23 cellular contexts compared by ENCODE assay signal in the genomic region with DNA sequence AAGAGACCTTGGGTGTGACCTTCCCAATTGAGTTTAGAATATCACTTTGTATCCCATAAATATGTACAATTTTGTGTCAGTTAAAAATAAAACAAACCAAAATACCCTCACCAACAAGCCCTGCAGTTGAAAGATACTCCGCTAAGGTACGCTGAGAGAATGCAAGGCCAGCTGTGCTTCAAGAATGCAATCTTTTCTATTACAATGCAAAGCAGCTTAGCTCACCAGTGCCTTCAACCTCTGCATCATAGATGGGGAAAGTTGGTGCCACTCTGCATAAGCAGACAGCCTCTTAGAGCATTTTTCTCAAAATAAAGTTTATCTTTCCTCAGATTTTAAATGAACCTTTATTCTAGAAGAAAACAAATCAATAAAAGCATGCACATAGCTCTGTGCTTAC.
"Had no signal": no experiment of that assay in that cellular context is flagged by ENCODE, and none has a peak within 500 bp of the region (broad histone marks: within the 10 kb centered on the region; RNA-seq: fewer than 3 reads in every experiment).

No MANE protein-coding gene starts in this region.

- H3K4me3 Mint-ChIP-seq: activated CD4-positive, alpha-beta memory T cell treated with anti-CD3 and anti-CD28 coated beads for 36 hours; activated CD4-positive, alpha-beta T cell treated with anti-CD3 and anti-CD28 coated beads, Interleukin-2, amount 10 ng/mL, durations not matched to agents 7 days and 5 days; activated naive CD4-positive, alpha-beta T cell treated with anti-CD3 and anti-CD28 coated beads, Interleukin-2, amount 50 U/mL, for 24 hours; activated T-cell treated with anti-CD3 and anti-CD28 coated beads, Interleukin-2, amount 50 U/mL, for 4 hours; activated T-helper 17 cell treated with anti-CD3 and anti-CD28 coated beads, Interleukin-2, amount 50 U/mL, for 72 hours; T-helper 17 cell had no signal

- H3K36me3 Mint-ChIP-seq: activated CD4-positive, alpha-beta memory T cell treated with anti-CD3 and anti-CD28 coated beads for 36 hours; activated naive CD4-positive, alpha-beta T cell treated with anti-CD3 and anti-CD28 coated beads, Interleukin-2, amount 50 U/mL, for 24 hours had no signal

- H3K4me3 ChIP-seq: breast epithelium, MG63 had no signal

- H3K4me1 ChIP-seq: breast epithelium had no signal

- H3K27ac Mint-ChIP-seq: activated CD4-positive, alpha-beta memory T cell treated with anti-CD3 and anti-CD28 coated beads for 36 hours; activated CD4-positive, alpha-beta T cell treated with anti-CD3 and anti-CD28 coated beads, Interleukin-2, amount 10 ng/mL, durations not matched to agents 7 days and 5 days; activated naive CD4-positive, alpha-beta T cell treated with anti-CD3 and anti-CD28 coated beads, Interleukin-2, amount 50 U/mL, for 24 hours; activated T-helper 17 cell treated with anti-CD3 and anti-CD28 coated beads, Interleukin-2, amount 50 U/mL, for 72 hours; T-helper 17 cell had no signal

- H3K27me3 ChIP-seq: breast epithelium, MG63 had no signal

- H3K27ac ChIP-seq: breast epithelium had no signal

- H3K4me1 Mint-ChIP-seq: activated CD4-positive, alpha-beta T cell treated with anti-CD3 and anti-CD28 coated beads, Interleukin-2, amount 10 ng/mL, durations not matched to agents 7 days and 5 days; activated naive CD4-positive, alpha-beta T cell treated with anti-CD3 and anti-CD28 coated beads, Interleukin-2, amount 50 U/mL, for 24 hours; activated T-helper 17 cell treated with anti-CD3 and anti-CD28 coated beads, Interleukin-2, amount 50 U/mL, for 72 hours; T-helper 17 cell had no signal

- H3K36me3 ChIP-seq: breast epithelium, MG63 had no signal

- DNase-seq: activated CD4-positive, alpha-beta memory T cell treated with anti-CD3 and anti-CD28 coated beads for 36 hours; activated CD4-positive, alpha-beta T cell treated with anti-CD3 and anti-CD28 coated beads, Interleukin-2, amount 10 ng/mL, durations not matched to agents 7 days and 5 days; activated CD4-positive, CD25-positive, alpha-beta regulatory T cell; activated CD8-positive, alpha-beta memory T cell treated with anti-CD3 and anti-CD28 coated beads for 24 hours; activated T-cell treated with anti-CD3 and anti-CD28 coated beads, Interleukin-2, amount 50 U/mL, for 4 hours; aorta; caudate nucleus; MG63; MV-4-11; NCI-H1092 treated with DMSO at 0.1 percent for 48 hours; NCI-H1417 treated with DMSO at 0.1 percent for 48 hours; NCI-H1694; NCI-H2029; NCI-H2107; NCI-H2171 treated with DMSO at 0.1 percent for 48 hours; NCI-H510A treated with DMSO at 0.1 percent for 48 hours; PC-3; SHP77 treated with DMSO at 0.1 percent for 48 hours; T-helper 17 cell; T-helper 9 cell had no signal

- H3K9me3 Mint-ChIP-seq: activated CD4-positive, alpha-beta memory T cell treated with anti-CD3 and anti-CD28 coated beads for 36 hours; activated CD4-positive, alpha-beta T cell treated with anti-CD3 and anti-CD28 coated beads, Interleukin-2, amount 10 ng/mL, durations not matched to agents 7 days and 5 days; activated naive CD4-positive, alpha-beta T cell treated with anti-CD3 and anti-CD28 coated beads, Interleukin-2, amount 50 U/mL, for 24 hours; activated T-cell treated with anti-CD3 and anti-CD28 coated beads, Interleukin-2, amount 50 U/mL, for 4 hours had no signal

- ATAC-seq: activated T-cell treated with anti-CD3 and anti-CD28 coated beads, Interleukin-2, amount 50 U/mL, for 4 hours; activated T-helper 17 cell treated with anti-CD3 and anti-CD28 coated beads, Interleukin-2, amount 50 U/mL, for 72 hours; PC-3; T-helper 17 cell had no signal

- H3K9me3 ChIP-seq: breast epithelium, MG63 had no signal

- H3K27me3 Mint-ChIP-seq: activated CD4-positive, alpha-beta memory T cell treated with anti-CD3 and anti-CD28 coated beads for 36 hours; activated CD4-positive, alpha-beta T cell treated with anti-CD3 and anti-CD28 coated beads, Interleukin-2, amount 10 ng/mL, durations not matched to agents 7 days and 5 days; activated naive CD4-positive, alpha-beta T cell treated with anti-CD3 and anti-CD28 coated beads, Interleukin-2, amount 50 U/mL, for 24 hours; activated T-helper 17 cell treated with anti-CD3 and anti-CD28 coated beads, Interleukin-2, amount 50 U/mL, for 72 hours; T-helper 17 cell had no signal
